1 cellular context compared by ENCODE assay signal in the genomic region with DNA sequence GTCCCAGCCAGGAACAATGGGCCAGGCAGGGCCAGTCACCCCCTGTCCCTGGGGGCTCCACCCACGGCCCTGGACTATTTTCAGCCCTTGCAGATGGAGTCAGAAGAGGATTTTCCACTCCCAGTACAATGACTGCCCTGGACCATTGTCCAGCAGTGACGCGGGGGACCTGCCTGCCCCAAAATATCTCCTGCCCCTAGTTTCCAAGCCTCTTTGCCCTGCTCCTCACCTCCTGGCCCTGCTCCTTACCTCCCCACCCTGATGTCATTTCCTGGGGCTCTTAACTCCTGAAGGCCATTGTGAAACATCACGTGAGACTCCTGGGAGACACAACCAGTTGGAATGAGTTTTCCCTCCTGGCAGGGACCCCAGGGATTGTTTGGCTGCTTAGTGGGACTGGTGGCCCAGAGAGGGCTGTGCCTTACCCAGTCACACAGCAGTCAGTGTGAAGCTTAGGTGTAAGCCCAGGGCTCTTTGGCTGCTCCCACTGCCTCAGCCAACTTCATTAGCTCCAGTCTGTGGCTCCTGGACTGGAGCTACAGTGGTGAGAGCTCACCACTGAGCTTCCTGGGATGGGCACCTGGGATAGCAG.
A peak's percentile ranks its signal among the peaks of the same experiment; 100 is the strongest.
TF ChIP-seq lines count a peak whose summit lies in the region.

No MANE protein-coding gene starts in this region.

TF ChIP-seq in HepG2, 621 proteins besides CTCF, POLR2A, EP300 and RAD21:
- TF ChIP-seq CSRNP1 (CRISPR knock-in tag; IDR thresholded peaks at IDR 0.05) (no peak), JUNB (CRISPR knock-in tag; IDR thresholded peaks at IDR 0.05; ENCODE audit: borderline replicate concordance) (no peak), ZNF768 (CRISPR knock-in tag; IDR thresholded peaks at IDR 0.05) (peak; percentile 89)
